In the genomic region with DNA sequence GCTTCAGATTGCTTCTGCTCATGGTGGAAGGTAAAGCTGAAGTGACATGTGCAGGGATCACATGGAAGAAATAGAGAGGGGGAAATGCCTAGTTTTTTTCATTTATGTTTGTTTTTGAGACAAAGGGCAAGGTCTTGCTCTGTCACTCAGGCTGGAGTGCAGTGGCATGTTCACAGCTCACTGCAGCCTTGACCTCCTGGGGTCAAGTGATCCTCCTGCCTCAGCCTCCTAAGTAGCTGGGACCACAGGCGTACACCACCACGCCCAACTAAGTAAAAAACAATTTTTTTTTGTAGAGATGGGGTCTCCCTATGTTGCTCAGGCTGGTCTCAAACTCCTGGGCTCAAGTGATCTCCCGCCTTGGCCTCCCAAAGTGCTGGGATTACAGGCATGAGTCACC, we compare ENCODE assay signal across 1 cellular context.
TF ChIP-seq lines count a peak whose summit lies in the region.

No MANE protein-coding gene starts in this region.

TF ChIP-seq in HepG2, 621 proteins besides CTCF, POLR2A, EP300 and RAD21 (continued from another document):
- TF ChIP-seq, protein P1, sequence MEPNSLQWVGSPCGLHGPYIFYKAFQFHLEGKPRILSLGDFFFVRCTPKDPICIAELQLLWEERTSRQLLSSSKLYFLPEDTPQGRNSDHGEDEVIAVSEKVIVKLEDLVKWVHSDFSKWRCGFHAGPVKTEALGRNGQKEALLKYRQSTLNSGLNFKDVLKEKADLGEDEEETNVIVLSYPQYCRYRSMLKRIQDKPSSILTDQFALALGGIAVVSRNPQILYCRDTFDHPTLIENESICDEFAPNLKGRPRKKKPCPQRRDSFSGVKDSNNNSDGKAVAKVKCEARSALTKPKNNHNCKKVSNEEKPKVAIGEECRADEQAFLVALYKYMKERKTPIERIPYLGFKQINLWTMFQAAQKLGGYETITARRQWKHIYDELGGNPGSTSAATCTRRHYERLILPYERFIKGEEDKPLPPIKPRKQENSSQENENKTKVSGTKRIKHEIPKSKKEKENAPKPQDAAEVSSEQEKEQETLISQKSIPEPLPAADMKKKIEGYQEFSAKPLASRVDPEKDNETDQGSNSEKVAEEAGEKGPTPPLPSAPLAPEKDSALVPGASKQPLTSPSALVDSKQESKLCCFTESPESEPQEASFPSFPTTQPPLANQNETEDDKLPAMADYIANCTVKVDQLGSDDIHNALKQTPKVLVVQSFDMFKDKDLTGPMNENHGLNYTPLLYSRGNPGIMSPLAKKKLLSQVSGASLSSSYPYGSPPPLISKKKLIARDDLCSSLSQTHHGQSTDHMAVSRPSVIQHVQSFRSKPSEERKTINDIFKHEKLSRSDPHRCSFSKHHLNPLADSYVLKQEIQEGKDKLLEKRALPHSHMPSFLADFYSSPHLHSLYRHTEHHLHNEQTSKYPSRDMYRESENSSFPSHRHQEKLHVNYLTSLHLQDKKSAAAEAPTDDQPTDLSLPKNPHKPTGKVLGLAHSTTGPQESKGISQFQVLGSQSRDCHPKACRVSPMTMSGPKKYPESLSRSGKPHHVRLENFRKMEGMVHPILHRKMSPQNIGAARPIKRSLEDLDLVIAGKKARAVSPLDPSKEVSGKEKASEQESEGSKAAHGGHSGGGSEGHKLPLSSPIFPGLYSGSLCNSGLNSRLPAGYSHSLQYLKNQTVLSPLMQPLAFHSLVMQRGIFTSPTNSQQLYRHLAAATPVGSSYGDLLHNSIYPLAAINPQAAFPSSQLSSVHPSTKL (CRISPR knock-in tag; IDR thresholded peaks at IDR 0.05) = peak; percentile 52
